9 cellular contexts compared by ENCODE assay signal in the genomic region with DNA sequence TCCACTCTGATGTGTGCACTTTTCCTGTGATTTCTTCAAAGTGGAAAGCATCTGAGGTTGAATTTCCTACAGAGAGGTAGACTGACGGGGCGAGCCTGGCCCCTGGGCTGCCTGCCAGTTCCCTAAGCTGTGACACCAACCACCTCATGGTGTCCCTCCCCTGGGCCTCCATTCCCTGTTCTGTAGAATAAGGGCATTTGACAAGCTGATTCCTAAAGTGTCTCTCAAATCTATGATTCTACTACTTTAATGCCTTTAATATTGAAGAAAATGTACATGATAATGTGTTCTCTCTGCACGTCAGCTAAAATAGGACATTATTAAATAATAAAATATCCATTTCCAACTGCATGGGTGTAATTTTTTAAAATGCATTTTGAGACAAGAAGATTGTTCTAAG.
"Had no signal": no experiment of that assay in that cellular context is flagged by ENCODE, and none has a peak within 500 bp of the region (broad histone marks: within the 10 kb centered on the region; RNA-seq: fewer than 3 reads in every experiment).

No MANE protein-coding gene starts in this region.

- ATAC-seq: GM23338, HCT116 had no signal

- H3K9me3 Mint-ChIP-seq: H9, HFFc6 had no signal

- H3K9ac ChIP-seq: GM23248 had no signal

- H3K4me2 ChIP-seq: GM23338 had no signal

- H3K4me3 ChIP-seq: GM23248, GM23338, HAP-1 had no signal

- H2AFZ ChIP-seq: GM23248, GM23338 had no signal

- H3K36me3 ChIP-seq: HAP-1 had no signal

- H3K27ac ChIP-seq: GM23248 had no signal

- H3K4me3 Mint-ChIP-seq: GM23338, H9, HFFc6 had no signal

- H3K4me1 Mint-ChIP-seq: GM23338, H9 had no signal

- H3K27ac Mint-ChIP-seq: GM23338, H9, HFFc6 had no signal

- DNase-seq: GM23248, GOT3, H7, H9, HCEC 1CT, HFFc6 had no signal

- H3K9me3 ChIP-seq: HAP-1 had no signal
